Comparison of ENCODE assay signal across 8 cellular contexts in genomic region chr14:96584199-96584906, GRCh38.
A peak's percentile ranks its signal among the peaks of the same experiment; 100 is the strongest.
DNase-seq lines count a peak whose midpoint lies in the region; ATAC-seq and TF ChIP-seq lines count a peak whose summit lies in the region.

No MANE protein-coding gene starts in this region.

- peaks cover 3% of the 10 kb centered on the region for H3K4me1 Mint-ChIP-seq in mesothelial cell of epicardium

- H3K9me3 ChIP-seq in Panc1 (ENCODE audit: control insufficient read depth, insufficient read depth, low read depth, low read length) (no peaks in the 10 kb centered on the region), stomach (no peaks in the 10 kb centered on the region)

- no peaks in the 10 kb centered on the region for H3K9me3 Mint-ChIP-seq in mesothelial cell of epicardium

- intact Hi-C loops in Panc1 (cut with micrococcal nuclease; ENCODE audit: unreplicated experiment) (loop anchor here (1.0 kb wide), 1 partner anchor 157 kb away; no protein-coding TSS in a partner anchor), stomach (cut with DNase I; ENCODE audit: low total_unique reads) (loop anchor here (10.0 kb wide), 1 partner anchor 160 kb away; no protein-coding TSS in a partner anchor)

- H3K36me3 ChIP-seq in Panc1 (ENCODE audit: control insufficient read depth, insufficient read depth, low read length) (no peaks in the 10 kb centered on the region), stomach (no peaks in the 10 kb centered on the region)

- H3K27ac Mint-ChIP-seq in mesothelial cell of epicardium: no peak overlapping the region

- POLR2A ChIA-PET in Panc1 (lab: Charles Lee): interaction anchor here (0.5 kb wide), 1 partner anchor 51 kb away, joined by 9 read pairs; no protein-coding TSS in a partner anchor

- CTCF ChIA-PET in Panc1 (lab: Charles Lee): interaction anchor here (0.5 to 0.6 kb wide), 2 partner anchors 269 to 484 kb away, joined by 3 read pairs; no protein-coding TSS in a partner anchor

- no peak overlapping the region for H3K4me3 Mint-ChIP-seq in mesothelial cell of epicardium

- H3K36me3 Mint-ChIP-seq in mesothelial cell of epicardium: no peaks in the 10 kb centered on the region

- H3K27me3 ChIP-seq in Panc1 (ENCODE audit: control insufficient read depth, insufficient read depth, low read length) (no peaks in the 10 kb centered on the region), stomach (peaks cover 0 to 67% (median 35%) of the 10 kb centered on the region in 3 donors)

- no peak for TF ChIP-seq EP300 in stomach (IDR thresholded peaks at IDR 0.05)

- H3K4me3 ChIP-seq in Panc1 (ENCODE audit: low read depth in 2 of 2, low read length in 2 of 2) (no peak overlapping the region), stomach (no peak overlapping the region)

- ATAC-seq in GM19023 (IDR thresholded peaks at IDR 0.05; ENCODE audit: unreplicated experiment) (peak; percentile 66), HG03571 (IDR thresholded peaks at IDR 0.05; ENCODE audit: unreplicated experiment) (peak; percentile 60), Panc1 (peak; percentile 91), HG02571 (IDR thresholded peaks at IDR 0.05; ENCODE audit: unreplicated experiment) (no peak)

- TF ChIP-seq POLR2A in stomach (IDR thresholded peaks at IDR 0.05): no peak

- in situ Hi-C loops in Panc1 (cut with HindIII; ENCODE audit: low pct_unique_long_range_greater_than_20kb, low sequenced_read_pairs): no loop called here

- H3K4me1 ChIP-seq in Panc1 (ENCODE audit: control insufficient read depth, insufficient read depth, low read length) (no peaks in the 10 kb centered on the region), stomach (no peaks in the 10 kb centered on the region)

- peaks cover 30% of the 10 kb centered on the region for H3K27me3 Mint-ChIP-seq in mesothelial cell of epicardium (ENCODE audit: low read depth)

- DNase-seq in COR-L47 (lab: John Stamatoyannopoulos, UW) (peak; percentile 52), Panc1 (ENCODE audit: low read depth, low spot score) (peak; percentile 13), cerebellar cortex (ENCODE audit: low spot score) (peak; percentile 51), mesothelial cell of epicardium (ENCODE audit: low spot score in 2 of 2, unreplicated experiment in 2 of 2) (peak; percentile 53 to 77), stomach (no peak)

- WGBS in stomach, 5 donors: 13 to 22% (median 16%) methylated on average over 14 to 15 of the region's 15 CpGs

- TF ChIP-seq CTCF in Panc1 (IDR thresholded peaks at IDR 0.05): peak; percentile 74
- TF ChIP-seq CTCF in mesothelial cell of epicardium (IDR thresholded peaks at IDR 0.05; ENCODE audit: unreplicated experiment): peak; percentile 50
- TF ChIP-seq CTCF in stomach (IDR thresholded peaks at IDR 0.05): peak in 2 of 7 experiments; percentile 17 to 27

- BruUV-seq in Panc1 (replicated peaks; lab: Mats Ljungman, UMichigan): no TSS peak

- H3K27ac ChIP-seq in Panc1 (ENCODE audit: low read length) (no peak overlapping the region), stomach (no peak overlapping the region)
